Comparison of ENCODE assay signal across 8 cellular contexts in genomic region chr3:71444028-71444860, GRCh38.
DNase-seq lines count a peak whose midpoint lies in the region; ATAC-seq and TF ChIP-seq lines count a peak whose summit lies in the region.

No MANE protein-coding gene starts in this region.

- intact Hi-C loops in Right ventricle myocardium inferior (cut with DNase I) (no loop called here), cardiac septum (cut with DNase I) (no loop called here)

- 37% methylated on average over 17 of the region's 17 CpGs for WGBS in suprapubic skin

- H3K27ac ChIP-seq in suprapubic skin: peak overlapping the region; percentile 78

- TF ChIP-seq POLR2A in suprapubic skin (IDR thresholded peaks at IDR 0.05): no peak

- no peaks in the 10 kb centered on the region for H3K27me3 Mint-ChIP-seq in activated naive CD8-positive, alpha-beta T cell treated with anti-CD3 and anti-CD28 coated beads, Interleukin-2, amount 10 ng/mL, durations not matched to agents 7 days and 5 days

- ATAC-seq in Right ventricle myocardium inferior: peak; percentile 66
- ATAC-seq in HG03095 (IDR thresholded peaks at IDR 0.05; ENCODE audit: unreplicated experiment): peak; percentile 91
- peak; percentile 72 for ATAC-seq in activated naive CD8-positive, alpha-beta T cell treated with anti-CD3 and anti-CD28 coated beads, Interleukin-2, amount 10 ng/mL, durations not matched to agents 7 days and 5 days (ENCODE audit: low read depth)

- peak overlapping the region; percentile 79 for H3K4me3 Mint-ChIP-seq in activated naive CD8-positive, alpha-beta T cell treated with anti-CD3 and anti-CD28 coated beads, Interleukin-2, amount 10 ng/mL, durations not matched to agents 7 days and 5 days

- no peak for TF ChIP-seq EP300 in suprapubic skin (IDR thresholded peaks at IDR 0.05)

- no peaks in the 10 kb centered on the region for H3K9me3 ChIP-seq in suprapubic skin

- peaks cover 97% of the 10 kb centered on the region for H3K4me1 ChIP-seq in suprapubic skin

- peak overlapping the region; percentile 98 for H3K27ac Mint-ChIP-seq in activated naive CD8-positive, alpha-beta T cell treated with anti-CD3 and anti-CD28 coated beads, Interleukin-2, amount 10 ng/mL, durations not matched to agents 7 days and 5 days

- POLR2A ChIA-PET in activated naive CD8-positive, alpha-beta T cell treated with anti-CD3 and anti-CD28 coated beads, Interleukin-2, amount 10 ng/mL, durations not matched to agents 7 days and 5 days (lab: Charles Lee): interaction anchor here (0.7 to 9.4 kb wide), 16 partner anchors 9 to 381 kb away, joined by 3 to 98 read pairs (median 4); partner anchors contain the start of gene FOXP1

- H3K4me1 Mint-ChIP-seq in activated naive CD8-positive, alpha-beta T cell treated with anti-CD3 and anti-CD28 coated beads, Interleukin-2, amount 10 ng/mL, durations not matched to agents 7 days and 5 days: peaks cover 76% of the 10 kb centered on the region

- no peak for TF ChIP-seq CTCF in suprapubic skin (IDR thresholded peaks at IDR 0.05)

- DNase-seq in Right ventricle myocardium inferior (ENCODE audit: missing footprints): peak; percentile 82
- no peak for DNase-seq in cardiac septum (ENCODE audit: low spot score)
- peak; percentile 99 for DNase-seq in SIG-M5 treated with dmso at 0.1 percent for 504 hours (lab: John Stamatoyannopoulos, UW; ENCODE audit: unreplicated experiment)
- peak; percentile 73 for DNase-seq in activated naive CD8-positive, alpha-beta T cell treated with anti-CD3 and anti-CD28 coated beads, Interleukin-2, amount 10 ng/mL, durations not matched to agents 7 days and 5 days
- DNase-seq in left kidney (ENCODE audit: low read depth, low spot score): peak; percentile 49
- no peak for DNase-seq in suprapubic skin (ENCODE audit: low spot score in 2 of 2)
- DNase-seq in NCI-H524 treated with DMSO at 0.1 percent for 48 hours (lab: John Stamatoyannopoulos, UW): no peak

- H3K36me3 ChIP-seq in suprapubic skin: no peaks in the 10 kb centered on the region

- no peaks in the 10 kb centered on the region for H3K27me3 ChIP-seq in suprapubic skin

- H3K4me3 ChIP-seq in suprapubic skin: no peak overlapping the region

- no peaks in the 10 kb centered on the region for H3K9me3 Mint-ChIP-seq in activated naive CD8-positive, alpha-beta T cell treated with anti-CD3 and anti-CD28 coated beads, Interleukin-2, amount 10 ng/mL, durations not matched to agents 7 days and 5 days

- peaks cover 1% of the 10 kb centered on the region for H3K36me3 Mint-ChIP-seq in activated naive CD8-positive, alpha-beta T cell treated with anti-CD3 and anti-CD28 coated beads, Interleukin-2, amount 10 ng/mL, durations not matched to agents 7 days and 5 days

Comparison
In these comparisons a context has a peak if more than half of its experiments do, and no peak if none do; other contexts are left out.
1. DNase-seq: peak in Right ventricle myocardium inferior (single experiment), SIG-M5 treated with dmso at 0.1 percent for 504 hours (single experiment), activated naive CD8-positive, alpha-beta T cell treated with anti-CD3 and anti-CD28 coated beads, Interleukin-2, amount 10 ng/mL, durations not matched to agents 7 days and 5 days (single experiment) and left kidney (single experiment); none in cardiac septum (single experiment), suprapubic skin (0 of 2) and NCI-H524 treated with DMSO at 0.1 percent for 48 hours (single experiment).
2. Peak in every context shown above with its lines, with median percentiles within 50 percentile points of each other: ATAC-seq.